In the genomic region with DNA sequence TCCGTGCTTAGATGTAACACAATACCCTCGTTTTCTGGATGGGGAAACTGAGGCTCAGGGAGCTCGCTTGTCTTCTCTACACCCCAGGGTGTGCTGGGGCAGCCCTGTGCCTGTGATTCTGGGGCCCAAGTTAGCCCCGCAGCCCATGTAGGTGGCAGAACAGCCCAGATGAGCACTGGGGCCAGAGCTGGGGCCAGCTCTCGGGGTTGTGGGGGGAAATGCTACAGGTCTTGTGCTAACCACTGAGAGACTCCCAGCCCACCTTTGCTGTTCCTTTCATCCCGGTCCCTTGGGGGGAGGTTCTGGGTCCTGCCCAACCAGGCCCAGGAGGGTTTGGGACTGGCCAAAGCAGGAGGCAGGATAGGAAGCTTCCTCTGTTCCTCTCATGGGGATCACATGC, we compare ENCODE assay signal across 1 cellular context.
TF ChIP-seq lines count a peak whose summit lies in the region.

No MANE protein-coding gene starts in this region.

TF ChIP-seq in IMR-90, 13 proteins besides CTCF, POLR2A, EP300 and RAD21:
- TF ChIP-seq SMC3 (IDR thresholded peaks at IDR 0.05; ENCODE audit: low read depth, low read length) (no peak), MAZ (IDR thresholded peaks at IDR 0.05; ENCODE audit: borderline replicate concordance, low read depth, low read length) (no peak), RCOR1 (IDR thresholded peaks at IDR 0.05; ENCODE audit: insufficient replicate concordance, low read length) (no peak), MXI1 (IDR thresholded peaks at IDR 0.05; ENCODE audit: borderline replicate concordance, low read depth, low read length) (no peak)
